Comparison of ENCODE assay signal across 11 cellular contexts in genomic region chr6:15266423-15266996, GRCh38. TPM values are rescaled to one million over a fixed set of nuclear protein-coding genes. Genes with fewer than 3 reads are reported as not detected.
DNase-seq lines count a peak whose midpoint lies in the region; ATAC-seq and TF ChIP-seq lines count a peak whose summit lies in the region.
"Had no signal": no experiment of that assay in that cellular context is flagged by ENCODE, and none has a peak within 500 bp of the region (broad histone marks: within the 10 kb centered on the region; RNA-seq: fewer than 3 reads in every experiment).

No MANE protein-coding gene starts in this region.

- H3K27ac Mint-ChIP-seq in brain (peak overlapping the region in 3 of 5 experiments; percentile 61 to 96 (median 94)), naive B cell (peak overlapping the region; percentile 6 to 89 (median 74))
- H3K27ac Mint-ChIP-seq: mesothelial cell of epicardium had no signal

- peak; percentile 54 for DNase-seq in GM12865 (ENCODE audit: low read depth)
- peak; percentile 25 for DNase-seq in naive B cell
- no peak for DNase-seq in islet precursor cell
- DNase-seq in activated CD8-positive, alpha-beta memory T cell treated with anti-CD3 and anti-CD28 coated beads for 24 hours, result no peak
- DNase-seq: NCI-H1417 had no signal

- ATAC-seq in naive B cell (ENCODE audit: low read depth in 2 of 2) (peak; percentile 75 to 77), HG03439 (IDR thresholded peaks at IDR 0.05; ENCODE audit: unreplicated experiment) (no peak), HG03045 (IDR thresholded peaks at IDR 0.05; ENCODE audit: unreplicated experiment) (no peak)

- peak overlapping the region in 3 of 5 experiments; percentile 46 to 77 (median 60) for H3K4me3 Mint-ChIP-seq in brain
- peak overlapping the region; percentile 37 to 85 (median 75) for H3K4me3 Mint-ChIP-seq in naive B cell
- H3K4me3 Mint-ChIP-seq: mesothelial cell of epicardium had no signal

- TF ChIP-seq CTCF in GM12865 (IDR thresholded peaks at IDR 0.05; ENCODE audit: insufficient read depth, low read depth, low read length, missing control alignments) (no peak), brain (conservative IDR thresholded peaks at IDR 0.05) (no peak)

- no peaks in the 10 kb centered on the region for H3K27me3 ChIP-seq in HUES48 (ENCODE audit: control insufficient read depth, insufficient read depth, low read length)
- H3K27me3 ChIP-seq: tibial nerve had no signal

- H3K9ac ChIP-seq in HUES48 (ENCODE audit: low read depth, low read length), result no peak overlapping the region

- peak overlapping the region; percentile 95 for H3K27ac ChIP-seq in HUES48 (ENCODE audit: low read depth, low read length)

- H3K4me3 ChIP-seq in GM12865 (ENCODE audit: low read depth, low read length) (no peak overlapping the region), HUES48 (ENCODE audit: low read depth, low read length) (peak overlapping the region; percentile 47)
- H3K4me3 ChIP-seq: tibial nerve had no signal

- no peaks in the 10 kb centered on the region for H3K9me3 ChIP-seq in HUES48 (ENCODE audit: control insufficient read depth, insufficient read depth, low read length)
- H3K9me3 ChIP-seq: tibial nerve had no signal

- H3K9me3 Mint-ChIP-seq in brain (peaks cover 0 to 3% (median 0%) of the 10 kb centered on the region in 5 experiments), naive B cell (no peaks in the 10 kb centered on the region)
- H3K9me3 Mint-ChIP-seq: mesothelial cell of epicardium had no signal

- peaks cover 10% of the 10 kb centered on the region; the same call in 1 of the 2 replicates for H3K36me3 ChIP-seq in HUES48 (ENCODE audit: control insufficient read depth, insufficient read depth, low read length)
- H3K36me3 ChIP-seq: tibial nerve had no signal

- H3K36me3 Mint-ChIP-seq in brain, result peaks cover 18% of the 10 kb centered on the region
- H3K36me3 Mint-ChIP-seq in naive B cell, result no peaks in the 10 kb centered on the region

- H3K27me3 Mint-ChIP-seq in brain, result peaks cover 3% of the 10 kb centered on the region
- H3K27me3 Mint-ChIP-seq in naive B cell, result no peaks in the 10 kb centered on the region

- H3K4me1 ChIP-seq in HUES48 (ENCODE audit: control insufficient read depth, insufficient read depth, low read length), result peaks cover 90% of the 10 kb centered on the region

- H3K4me1 Mint-ChIP-seq in brain, result peaks cover 93% of the 10 kb centered on the region
- peaks cover 82 to 95% (median 95%) of the 10 kb centered on the region in 3 donors for H3K4me1 Mint-ChIP-seq in naive B cell

RNA-seq across cellular contexts. Expression of gene JARID2, which starts 20.6 kb away (rescaled TPM):
- 19.7 TPM for polyA plus RNA-seq in brain (ENCODE audit: insufficient read depth, low read depth, low replicate concordance)
- polyA plus RNA-seq in naive B cell (ENCODE audit: low read depth in 6 of 6), result 10 to 100 TPM in 5 of 6 donors, 1 to 10 TPM in 1; 2.7 to 21.9 (median 16.6) TPM

Comparison
In these comparisons a context has a peak if more than half of its experiments do, and no peak if none do; other contexts are left out.
1. DNase-seq: peak in GM12865 (single experiment) and naive B cell (single experiment); none in islet precursor cell (single experiment) and activated CD8-positive, alpha-beta memory T cell treated with anti-CD3 and anti-CD28 coated beads for 24 hours (single experiment).
2. ATAC-seq: peak in naive B cell (2 of 2); none in HG03439 (single experiment) and HG03045 (single experiment).